ENCODE assay signal across 24 cellular contexts in genomic region chr4:168769857-168770256, GRCh38.
DNase-seq lines count a peak whose midpoint lies in the region; ATAC-seq and TF ChIP-seq lines count a peak whose summit lies in the region.
"Had no signal": no experiment of that assay in that cellular context is flagged by ENCODE, and none has a peak within 500 bp of the region (broad histone marks: within the 10 kb centered on the region; RNA-seq: fewer than 3 reads in every experiment).

No MANE protein-coding gene starts in this region.

- in situ Hi-C loops in transverse colon (cut with MboI; ENCODE audit: low pct_ligation_motif_present in 1 of 4, low pct_unique_long_range_greater_than_20kb in 1 of 4, low sequenced_read_pairs in 3 of 4): no loop called here

- H3K27me3 ChIP-seq in SK-N-SH (ENCODE audit: insufficient read depth) (no peaks in the 10 kb centered on the region), gastroesophageal sphincter (no peaks in the 10 kb centered on the region), osteoblast (ENCODE audit: insufficient read depth, low read length) (no peaks in the 10 kb centered on the region), transverse colon (no peaks in the 10 kb centered on the region), GM23338 (ENCODE audit: insufficient read depth) (no peaks in the 10 kb centered on the region)
- H3K27me3 ChIP-seq: BE2C had no signal

- no peak overlapping the region for H3K27ac Mint-ChIP-seq in GM23338
- H3K27ac Mint-ChIP-seq: activated B cell treated with CpG ODN at 0.5 μM for 24 hours; activated naive CD8-positive, alpha-beta T cell treated with anti-CD3 and anti-CD28 coated beads, Interleukin-2, amount 10 ng/mL, durations not matched to agents 7 days and 5 days; dendritic cell treated with granulocyte-macrophage colony-stimulating factor and Interleukin-4, amounts not matched to agents 40 ng/mL and 50 ng/mL, for 4 days had no signal

- WGBS in SK-N-SH (ENCODE audit: low lambda C conversion rate): 67% methylated on average over 1 of the region's 1 CpG
- 24 to 40% methylated on average over 1 of the region's 1 CpG for WGBS in gastroesophageal sphincter (ENCODE audit: low coverage in 1 of 2), 2 donors
- 63% methylated on average over 1 of the region's 1 CpG for WGBS in transverse colon (ENCODE audit: low coverage in 1 of 2), 2 donors

- TF ChIP-seq POLR2A in gastroesophageal sphincter (IDR thresholded peaks at IDR 0.05) (no peak), transverse colon (IDR thresholded peaks at IDR 0.05) (no peak)

- ATAC-seq in SK-N-SH treated with all-trans-retinoic acid at 6 μM for 48 hours (no peak; the same call in 2 of the 3 replicates), gastroesophageal sphincter (no peak), HG03460 (IDR thresholded peaks at IDR 0.05; ENCODE audit: unreplicated experiment) (no peak), GM23338 (no peak), GM21529 (IDR thresholded peaks at IDR 0.05; ENCODE audit: unreplicated experiment) (no peak)
- ATAC-seq: HCT116, K562, left colon had no signal

- H3K36me3 Mint-ChIP-seq in GM23338 (ENCODE audit: low read depth): no peaks in the 10 kb centered on the region
- H3K36me3 Mint-ChIP-seq: activated naive CD8-positive, alpha-beta T cell treated with anti-CD3 and anti-CD28 coated beads, Interleukin-2, amount 10 ng/mL, durations not matched to agents 7 days and 5 days had no signal

- peaks cover 35% of the 10 kb centered on the region for H3F3A ChIP-seq in SK-N-SH (replicated peaks; ENCODE audit: insufficient read depth)
- H3F3A ChIP-seq in GM23338 (replicated peaks; ENCODE audit: low read depth): no peaks in the 10 kb centered on the region

- H3K9me2 ChIP-seq in SK-N-SH (no peaks in the 10 kb centered on the region), GM23338 (ENCODE audit: insufficient read depth) (peaks cover 5% of the 10 kb centered on the region; the same call in 1 of the 2 replicates)

- intact Hi-C loops in transverse colon (cut with DNase I; ENCODE audit: low total_unique reads): no loop called here

- CTCF ChIA-PET in SK-N-SH (lab: Yijun Ruan, JAX): interaction anchor here (1.1 kb wide), 1 partner anchor 63 kb away, joined by 3 read pairs; no protein-coding TSS in a partner anchor

- TF ChIP-seq RAD21 in SK-N-SH (IDR thresholded peaks at IDR 0.05; ENCODE audit: low read length): no peak

- H3K4me2 ChIP-seq in SK-N-SH: peak overlapping the region; percentile 22; the same call in 1 of the 2 replicates
- H3K4me2 ChIP-seq in osteoblast (ENCODE audit: insufficient read depth, low read length): peak overlapping the region; percentile 35
- H3K4me2 ChIP-seq in GM23338: no peak overlapping the region

- POLR2A ChIA-PET in SK-N-SH (lab: Yijun Ruan, JAX): no interaction called here

- H3K79me2 ChIP-seq in SK-N-SH (ENCODE audit: insufficient read depth): no peaks in the 10 kb centered on the region
- peaks cover 3% of the 10 kb centered on the region for H3K79me2 ChIP-seq in osteoblast (ENCODE audit: insufficient read depth, low read length)
- H3K79me2 ChIP-seq in GM23338 (replicated peaks; ENCODE audit: insufficient read depth): no peaks in the 10 kb centered on the region

- TF ChIP-seq CTCF in SK-N-SH (IDR thresholded peaks at IDR 0.05): no peak
- TF ChIP-seq CTCF in gastroesophageal sphincter (IDR thresholded peaks at IDR 0.05): no peak
- TF ChIP-seq CTCF in osteoblast (IDR thresholded peaks at IDR 0.05; ENCODE audit: extremely low read depth, low read depth, low read length): no peak
- TF ChIP-seq CTCF in transverse colon (IDR thresholded peaks at IDR 0.05): no peak
- TF ChIP-seq CTCF in GM23338 (conservative IDR thresholded peaks at IDR 0.05; ENCODE audit: low read depth in 2 of 2): no peak

- H3K4me1 ChIP-seq in SK-N-SH (ENCODE audit: control insufficient read depth in 1 of 2, insufficient read depth in 2 of 2, low read depth in 1 of 2, low read length in 1 of 2) (peaks cover 0 to 9% of the 10 kb centered on the region in 2 experiments; a peak in 2 of 4 replicates), gastroesophageal sphincter (peaks cover 0 to 38% (median 4%) of the 10 kb centered on the region in 3 donors), osteoblast (ENCODE audit: insufficient read depth, low read length) (peaks cover 55% of the 10 kb centered on the region), transverse colon (peaks cover 0 to 71% (median 21%) of the 10 kb centered on the region in 4 donors), GM23338 (ENCODE audit: insufficient read depth) (no peaks in the 10 kb centered on the region)
- H3K4me1 ChIP-seq: BE2C, Caco-2 had no signal

- DNase-seq in SK-N-SH (no peak), osteoblast (ENCODE audit: insufficient read length, low spot score, missing footprints) (peak; percentile 66), transverse colon (no peak), GM23338 (ENCODE audit: low spot score) (no peak)
- DNase-seq: activated B cell treated with CpG ODN at 0.5 μM for 24 hours; activated CD4-positive, alpha-beta T cell treated with anti-CD3 and anti-CD28 coated beads, Interleukin-2, amount 50 U/mL, for 48 hours; activated naive CD8-positive, alpha-beta T cell treated with anti-CD3 and anti-CD28 coated beads, Interleukin-2, amount 10 ng/mL, durations not matched to agents 7 days and 5 days; BE2C; Caco-2; DMS79 treated with DMSO at 0.1 percent for 48 hours; glutamatergic neuron; left colon; MM.1S; NCI-H1436; substantia nigra; T1000 had no signal

- H3K27me3 Mint-ChIP-seq in GM23338 (ENCODE audit: insufficient read depth, low read depth, poor library complexity): peaks cover 4% of the 10 kb centered on the region

- H3K9ac ChIP-seq in SK-N-SH: no peak overlapping the region

- H2AFZ ChIP-seq in SK-N-SH (ENCODE audit: low read depth) (no peak overlapping the region), osteoblast (ENCODE audit: low read length) (no peak overlapping the region), GM23338 (no peak overlapping the region)

- H4K20me1 ChIP-seq in SK-N-SH (ENCODE audit: insufficient read depth): no peaks in the 10 kb centered on the region
- H4K20me1 ChIP-seq in osteoblast (ENCODE audit: insufficient read depth, low read length): peaks cover 8% of the 10 kb centered on the region
- no peaks in the 10 kb centered on the region for H4K20me1 ChIP-seq in GM23338 (replicated peaks; ENCODE audit: insufficient read depth)

- no peak overlapping the region for H3K4me3 Mint-ChIP-seq in GM23338
- H3K4me3 Mint-ChIP-seq: activated B cell treated with CpG ODN at 0.5 μM for 24 hours; activated naive CD8-positive, alpha-beta T cell treated with anti-CD3 and anti-CD28 coated beads, Interleukin-2, amount 10 ng/mL, durations not matched to agents 7 days and 5 days; dendritic cell treated with granulocyte-macrophage colony-stimulating factor and Interleukin-4, amounts not matched to agents 40 ng/mL and 50 ng/mL, for 4 days had no signal

- no peaks in the 10 kb centered on the region for H3K36me3 ChIP-seq in SK-N-SH (replicated peaks in 1 of 2; ENCODE audit: control insufficient read depth in 1 of 2, insufficient read depth in 2 of 2, low read length in 1 of 2)
- H3K36me3 ChIP-seq in gastroesophageal sphincter: no peaks in the 10 kb centered on the region
- peaks cover 7% of the 10 kb centered on the region for H3K36me3 ChIP-seq in osteoblast (ENCODE audit: insufficient read depth, low read length)
- no peaks in the 10 kb centered on the region for H3K36me3 ChIP-seq in transverse colon
- no peaks in the 10 kb centered on the region for H3K36me3 ChIP-seq in GM23338 (ENCODE audit: insufficient read depth)
- H3K36me3 ChIP-seq: BE2C had no signal

- no peaks in the 10 kb centered on the region for H3K4me1 Mint-ChIP-seq in GM23338
- H3K4me1 Mint-ChIP-seq: activated B cell treated with CpG ODN at 0.5 μM for 24 hours; activated naive CD8-positive, alpha-beta T cell treated with anti-CD3 and anti-CD28 coated beads, Interleukin-2, amount 10 ng/mL, durations not matched to agents 7 days and 5 days had no signal

- H3K9me3 ChIP-seq in SK-N-SH: no peaks in the 10 kb centered on the region
- no peaks in the 10 kb centered on the region for H3K9me3 ChIP-seq in gastroesophageal sphincter
- H3K9me3 ChIP-seq in osteoblast (ENCODE audit: low read depth, low read length): no peaks in the 10 kb centered on the region
- H3K9me3 ChIP-seq in transverse colon: no peaks in the 10 kb centered on the region
- H3K9me3 ChIP-seq: BE2C, Caco-2 had no signal

- H3K27ac ChIP-seq in SK-N-SH (ENCODE audit: low read depth in 2 of 2, low read length in 1 of 2): peak overlapping the region in 1 of 2 experiments; percentile 62; a peak in 2 of 4 replicates
- H3K27ac ChIP-seq in gastroesophageal sphincter: peak overlapping the region in 3 of 4 donors; percentile 35 to 61 (median 39)
- H3K27ac ChIP-seq in osteoblast (ENCODE audit: low read depth, low read length): peak overlapping the region; percentile 71
- H3K27ac ChIP-seq in transverse colon: peak overlapping the region in 3 of 4 donors; percentile 0 to 48 (median 47)
- H3K27ac ChIP-seq in GM23338 (ENCODE audit: low read depth): no peak overlapping the region
- H3K27ac ChIP-seq: 22Rv1 had no signal

- H3K4me3 ChIP-seq in SK-N-SH (ENCODE audit: low read depth in 2 of 2, low read length in 1 of 2) (no peak overlapping the region), gastroesophageal sphincter (no peak overlapping the region), osteoblast (ENCODE audit: insufficient read depth, low read length) (no peak overlapping the region), transverse colon (no peak overlapping the region), GM23338 (no peak overlapping the region)
- H3K4me3 ChIP-seq: K562 had no signal

- no peaks in the 10 kb centered on the region for H3K9me3 Mint-ChIP-seq in GM23338
- H3K9me3 Mint-ChIP-seq: activated B cell treated with CpG ODN at 0.5 μM for 24 hours; activated naive CD8-positive, alpha-beta T cell treated with anti-CD3 and anti-CD28 coated beads, Interleukin-2, amount 10 ng/mL, durations not matched to agents 7 days and 5 days had no signal

- TF ChIP-seq EP300 in SK-N-SH (IDR thresholded peaks at IDR 0.05; ENCODE audit: borderline replicate concordance in 1 of 2, low read depth in 1 of 2, low read length in 1 of 2) (no peak), gastroesophageal sphincter (IDR thresholded peaks at IDR 0.05) (no peak), transverse colon (IDR thresholded peaks at IDR 0.05; ENCODE audit: low read depth) (no peak)

TF ChIP-seq in SK-N-SH, 30 proteins besides CTCF, POLR2A, EP300 and RAD21 (continues in another document):
- TF ChIP-seq GATA2 (CRISPR knock-in tag; IDR thresholded peaks at IDR 0.05) (no peak), FOXJ3 (CRISPR knock-in tag; IDR thresholded peaks at IDR 0.05) (no peak), TCF12 (IDR thresholded peaks at IDR 0.05) (no peak), NRF1 (IDR thresholded peaks at IDR 0.05; ENCODE audit: low read depth, low read length) (no peak)

TF ChIP-seq in SK-N-SH treated with all-trans-retinoic acid at 6 μM for 48 hours, 23 proteins besides CTCF, POLR2A, EP300 and RAD21 (continues in another document):
- TF ChIP-seq ZNF8 (CRISPR knock-in tag; IDR thresholded peaks at IDR 0.05): no peak

TF ChIP-seq in GM23338, 12 proteins besides CTCF, POLR2A, EP300 and RAD21:
- no peak for TF ChIP-seq EZH2phosphoT487 (IDR thresholded peaks at IDR 0.05; ENCODE audit: unreplicated experiment)
